In genomic region chr10:43225787-43226153, GRCh38 we compare ENCODE assay signal across 13 cellular contexts. TPM values are rescaled to one million over a fixed set of nuclear protein-coding genes. Genes with fewer than 3 reads are reported as not detected.
DNase-seq lines count a peak whose midpoint lies in the region; ATAC-seq and TF ChIP-seq lines count a peak whose summit lies in the region.
"Had no signal": no experiment of that assay in that cellular context is flagged by ENCODE, and none has a peak within 500 bp of the region (broad histone marks: within the 10 kb centered on the region; RNA-seq: fewer than 3 reads in every experiment).

No MANE protein-coding gene starts in this region.

- H3K4me1 ChIP-seq in CD8-positive, alpha-beta T cell (ENCODE audit: insufficient read depth, low read length) = peaks cover 26% of the 10 kb centered on the region

- peak in 3 of 7 experiments; percentile 37 to 47 (median 40) for DNase-seq in CD8-positive, alpha-beta T cell
- peak; percentile 54 to 64 for DNase-seq in activated CD4-positive, alpha-beta T cell treated with anti-CD3 and anti-CD28 coated beads for 4 hours
- DNase-seq in ecto neural progenitor cell (ENCODE audit: low spot score) = peak; percentile 32
- peak; percentile 82 for DNase-seq in sciatic nerve (ENCODE audit: low spot score)
- no peak for DNase-seq in NCI-H1105 (lab: John Stamatoyannopoulos, UW)
- no peak for DNase-seq in Kasumi-1 (lab: John Stamatoyannopoulos, UW)
- no peak for DNase-seq in NCI-H2171 (lab: John Stamatoyannopoulos, UW)
- DNase-seq in AG08395 (ENCODE audit: low spot score) = no peak
- DNase-seq: CD4-positive, alpha-beta memory T cell; GM23248; NCI-H1930; retina had no signal

- no peaks in the 10 kb centered on the region for H3K36me3 ChIP-seq in CD8-positive, alpha-beta T cell (ENCODE audit: insufficient read depth, low read length)

- no peaks in the 10 kb centered on the region for H3K9me3 Mint-ChIP-seq in CD8-positive, alpha-beta T cell
- H3K9me3 Mint-ChIP-seq: CD4-positive, alpha-beta memory T cell had no signal

- H3K27me3 Mint-ChIP-seq in CD8-positive, alpha-beta T cell (ENCODE audit: low read depth) = peaks cover 13% of the 10 kb centered on the region

- POLR2A ChIA-PET in CD8-positive, alpha-beta T cell (lab: Charles Lee) = no interaction called here

- no peak overlapping the region for H3K27ac ChIP-seq in CD8-positive, alpha-beta T cell (ENCODE audit: low read depth, low read length)
- H3K27ac ChIP-seq: epithelial cell of prostate, GM23248 had no signal

- H3K4me1 Mint-ChIP-seq in CD8-positive, alpha-beta T cell (ENCODE audit: low read depth) = peaks cover 34% of the 10 kb centered on the region

- H3K27ac Mint-ChIP-seq in CD8-positive, alpha-beta T cell = no peak overlapping the region

- TF ChIP-seq CTCF in CD8-positive, alpha-beta T cell (IDR thresholded peaks at IDR 0.05) = no peak

- no peak overlapping the region for H3K4me3 Mint-ChIP-seq in CD8-positive, alpha-beta T cell

- intact Hi-C loops in CD8-positive, alpha-beta T cell (cut with DNase I, micrococcal nuclease) = no loop called here
- intact Hi-C loops in sciatic nerve (cut with DNase I) = no loop called here

- H3K27me3 ChIP-seq in CD8-positive, alpha-beta T cell (ENCODE audit: insufficient read depth, low read length) = no peaks in the 10 kb centered on the region

- H3K4me3 ChIP-seq in CD8-positive, alpha-beta T cell (ENCODE audit: low read depth, low read length) = no peak overlapping the region
- H3K4me3 ChIP-seq: GM23248 had no signal

- CTCF ChIA-PET in CD8-positive, alpha-beta T cell (lab: Charles Lee) = interaction anchor here (1.0 kb wide), 1 partner anchor 21 kb away, joined by 3 read pairs; no protein-coding TSS in a partner anchor

- peak; percentile 8 for ATAC-seq in CD8-positive, alpha-beta T cell
- ATAC-seq in sciatic nerve = peak; percentile 54

- H3K9me3 ChIP-seq in CD8-positive, alpha-beta T cell (ENCODE audit: low read length) = no peaks in the 10 kb centered on the region

- no peaks in the 10 kb centered on the region for H3K36me3 Mint-ChIP-seq in CD8-positive, alpha-beta T cell
- H3K36me3 Mint-ChIP-seq: CD4-positive, alpha-beta memory T cell had no signal

RNA-seq across cellular contexts. Expression of gene RASGEF1A, which starts 41.1 kb away (rescaled TPM):
- total RNA-seq in CD8-positive, alpha-beta T cell = 1 to 10 TPM in 1 of 2 experiments, under 1 TPM in 1; 0.92 to 1.0 TPM
- total RNA-seq in sciatic nerve = 21.7 TPM

Comparison
In these comparisons a context has a peak if more than half of its experiments do, and no peak if none do; other contexts are left out.
1. DNase-seq: peak in activated CD4-positive, alpha-beta T cell treated with anti-CD3 and anti-CD28 coated beads for 4 hours (2 of 2), ecto neural progenitor cell (single experiment) and sciatic nerve (single experiment); none in NCI-H1105 (single experiment), Kasumi-1 (0 of 2), NCI-H2171 (single experiment) and AG08395 (single experiment).
2. RNA of gene RASGEF1A, which starts 41.1 kb away (total RNA-seq): 21.7 TPM in sciatic nerve (single experiment); 0.92 to 1.0 TPM in CD8-positive, alpha-beta T cell; every median in the first group is over 10 times any median in the second.